ENCODE assay signal across 5 cellular contexts in the genomic region with DNA sequence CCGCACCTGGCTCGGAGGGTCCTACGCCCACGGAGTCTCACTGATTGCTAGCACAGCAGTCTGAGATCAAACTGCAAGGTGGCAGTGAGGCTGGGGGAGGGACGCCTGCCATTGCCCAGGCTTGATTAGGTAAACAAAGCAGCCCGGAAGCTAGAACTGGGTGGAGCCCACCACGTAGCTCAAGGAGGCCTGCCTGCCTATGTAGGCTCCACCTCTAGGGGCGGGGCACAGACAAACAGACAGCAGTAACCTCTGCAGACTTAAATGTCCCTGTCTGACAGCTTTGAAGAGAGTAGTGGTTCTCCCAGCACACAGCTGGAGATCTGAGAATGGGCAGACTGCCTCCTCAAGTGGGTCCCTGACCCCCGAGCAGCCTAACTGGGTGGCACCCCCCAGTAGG. TPM values are rescaled to one million over a fixed set of nuclear protein-coding genes. Genes with fewer than 3 reads are reported as not detected.
"Had no signal": no experiment of that assay in that cellular context is flagged by ENCODE, and none has a peak within 500 bp of the region (broad histone marks: within the 10 kb centered on the region; RNA-seq: fewer than 3 reads in every experiment).

No MANE protein-coding gene starts in this region.

RNA-seq across cellular contexts. Expression of a gene that starts 32.0 kb away (rescaled TPM):
- total RNA-seq: GM23338, H1, H9, HT-29, IMR-90 had no signal
